ENCODE assay signal across 23 cellular contexts in the genomic region with DNA sequence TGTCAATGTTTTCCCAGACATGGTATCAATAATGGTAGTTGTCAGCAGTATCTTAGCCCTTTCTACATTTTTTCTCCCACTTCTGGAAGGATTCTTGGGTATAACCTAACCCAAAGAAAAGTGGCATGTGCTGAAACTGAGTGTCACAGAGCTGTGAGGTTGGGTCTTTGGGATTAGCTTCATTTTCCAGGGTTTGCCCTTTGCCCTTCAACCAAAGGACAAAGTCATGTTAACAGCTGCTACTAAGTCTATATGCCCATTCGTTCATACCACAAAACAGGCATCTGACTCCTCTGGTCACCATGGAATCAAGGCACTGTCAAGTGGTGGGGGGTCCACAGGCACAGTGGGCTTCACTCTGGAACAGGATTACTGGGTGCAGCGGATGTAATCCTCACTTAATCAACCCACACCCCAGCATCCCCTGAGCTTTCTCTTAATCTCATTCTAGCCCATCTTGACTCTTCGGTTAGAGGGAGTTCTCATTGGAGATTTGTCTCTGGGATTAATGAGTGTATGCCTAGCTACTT. TPM values are rescaled to one million over a fixed set of nuclear protein-coding genes. Genes with fewer than 3 reads are reported as not detected.
"Had no signal": no experiment of that assay in that cellular context is flagged by ENCODE, and none has a peak within 500 bp of the region (broad histone marks: within the 10 kb centered on the region; RNA-seq: fewer than 3 reads in every experiment).

No MANE protein-coding gene starts in this region.

- DNase-seq: cortex of kidney; dorsolateral prefrontal cortex; effector CD8-positive, alpha-beta T cell; heart left ventricle; hippocampal formation; left colon; mammary epithelial cell; mucosa of descending colon; naive thymus-derived CD8-positive, alpha-beta T cell; posterior cingulate gyrus; spleen; stimulated activated CD4-positive, alpha-beta T cell treated with anti-CD3 and anti-CD28 coated beads, Interleukin-15, amount 100 ng/mL, for 24 hours; stimulated activated CD4-positive, alpha-beta T cell treated with anti-CD3 and anti-CD28 coated beads, Interleukin-1b, Interleukin-23, amount 100 ng/mL, for 48 hours; stimulated activated CD4-positive, alpha-beta T cell treated with anti-CD3 and anti-CD28 coated beads, Interleukin-4, amount 100 ng/mL, for 24 hours; stimulated activated naive CD4-positive, alpha-beta T cell; stomach; substantia nigra; transverse colon had no signal

- H3K27ac ChIP-seq: dorsolateral prefrontal cortex, heart left ventricle, spleen, stomach, thoracic aorta, transverse colon had no signal

- H3K9me3 Mint-ChIP-seq: naive thymus-derived CD8-positive, alpha-beta T cell had no signal

- H3K36me3 ChIP-seq: thoracic aorta, transverse colon had no signal

- H3K4me3 ChIP-seq: dorsolateral prefrontal cortex, heart left ventricle, mucosa of descending colon, spleen, stomach, thoracic aorta, transverse colon had no signal

- H3K27me3 Mint-ChIP-seq: naive thymus-derived CD8-positive, alpha-beta T cell had no signal

- H3K27me3 ChIP-seq: dorsolateral prefrontal cortex, heart left ventricle, spleen, stomach, transverse colon had no signal

- H3K4me3 Mint-ChIP-seq: naive thymus-derived CD8-positive, alpha-beta T cell; neural crest cell had no signal

- H3K4me1 Mint-ChIP-seq: naive thymus-derived CD8-positive, alpha-beta T cell; neural crest cell had no signal

- H3K4me1 ChIP-seq: heart left ventricle, spleen, stomach, transverse colon had no signal

- ATAC-seq: esophagus mucosa had no signal

RNA-seq across cellular contexts. Expression of gene CTAGE6, which starts 29.1 kb away (rescaled TPM):
- total RNA-seq: heart left ventricle, kidney epithelial cell, neural crest cell had no signal
- polyA plus RNA-seq: fibroblast of lung, heart left ventricle, mammary epithelial cell, stomach had no signal
